ENCODE assay signal across 32 cellular contexts in the genomic region with DNA sequence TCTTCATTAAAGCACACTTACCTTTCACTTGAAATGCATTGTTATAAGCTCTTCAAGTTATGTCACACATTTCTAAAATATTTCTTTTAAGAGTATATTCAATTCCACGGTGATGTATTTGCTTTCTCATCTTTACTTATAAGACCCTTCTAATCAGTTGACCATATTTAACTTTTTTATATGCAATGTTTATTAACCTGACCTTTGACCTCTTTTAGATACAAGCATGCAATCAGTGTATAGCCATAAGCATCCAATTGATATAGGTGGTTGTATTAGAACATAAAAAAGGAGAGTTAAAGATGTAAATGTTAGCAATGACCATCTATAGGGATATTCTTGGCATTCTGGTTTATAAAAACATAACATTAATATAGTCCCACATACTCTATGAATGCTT.
"Had no signal": no experiment of that assay in that cellular context is flagged by ENCODE, and none has a peak within 500 bp of the region (broad histone marks: within the 10 kb centered on the region; RNA-seq: fewer than 3 reads in every experiment).

No MANE protein-coding gene starts in this region.

- H3K4me3 ChIP-seq: adrenal gland, ascending aorta, body of pancreas, breast epithelium, cardiac muscle cell had no signal

- DNase-seq: activated effector memory CD4-positive, alpha-beta T cell treated with anti-CD3 and anti-CD28 coated beads, Interleukin-2, amount 50 U/mL, for 16 hours; activated effector memory CD4-positive, alpha-beta T cell treated with Interleukin-2 at 50 U/mL for 16 hours; activated gamma-delta T cell treated with Interleukin-2 at 50 U/mL for 16 hours; activated naive CD4-positive, alpha-beta T cell; activated naive CD4-positive, alpha-beta T cell treated with anti-CD3 and anti-CD28 coated beads for 36 hours; activated naive CD4-positive, alpha-beta T cell treated with anti-CD3 and anti-CD28 coated beads, Interleukin-2, amount 10 ng/mL, durations not matched to agents 7 days and 5 days; activated naive CD4-positive, alpha-beta T cell treated with anti-CD3 and anti-CD28 coated beads, Interleukin-2, amount 50 U/mL, for 16 hours; activated naive CD4-positive, alpha-beta T cell treated with Interleukin-2 at 50 U/mL for 16 hours; activated naive CD8-positive, alpha-beta T cell treated with anti-CD3 and anti-CD28 coated beads for 36 hours; activated naive CD8-positive, alpha-beta T cell treated with anti-CD3 and anti-CD28 coated beads, Interleukin-2, amount 10 ng/mL, durations not matched to agents 7 days and 5 days; activated naive CD8-positive, alpha-beta T cell treated with anti-CD3 and anti-CD28 coated beads, Interleukin-2, amount 50 U/mL, for 24 hours; activated T-cell treated with anti-CD3 and anti-CD28 coated beads, Interleukin-2, amount 50 U/mL, for 24 hours; activated T-cell treated with anti-CD3 and anti-CD28 coated beads, Interleukin-2, amount 50 U/mL, for 4 hours; activated T-cell treated with anti-CD3 and anti-CD28 coated beads, Interleukin-2, amount 50 U/mL, for 48 hours; activated T-cell treated with anti-CD3 and anti-CD28 coated beads, Interleukin-2, amount 50 U/mL, for 72 hours; adrenal gland; amniotic stem cell; amygdala; anterior cingulate cortex; aorta; body of pancreas; brain microvascular endothelial cell; caudate nucleus; central memory CD4-positive, alpha-beta T cell; cerebellar nuclear complex had no signal

- H3K36me3 ChIP-seq: adrenal gland, ascending aorta, brain microvascular endothelial cell, breast epithelium, cardiac muscle cell had no signal

- ATAC-seq: activated naive CD4-positive, alpha-beta T cell treated with anti-CD3 and anti-CD28 coated beads, Interleukin-2, amount 50 U/mL, for 72 hours; activated naive CD8-positive, alpha-beta T cell treated with anti-CD3 and anti-CD28 coated beads, Interleukin-2, amount 50 U/mL, for 24 hours; activated T-cell treated with anti-CD3 and anti-CD28 coated beads, Interleukin-2, amount 50 U/mL, for 4 hours; activated T-cell treated with anti-CD3 and anti-CD28 coated beads, Interleukin-2, amount 50 U/mL, for 72 hours; activated T-helper 17 cell treated with anti-CD3 and anti-CD28 coated beads, Interleukin-2, amount 50 U/mL, for 72 hours; body of pancreas had no signal

- H3K9me3 ChIP-seq: adrenal gland, ascending aorta, body of pancreas, breast epithelium had no signal

- H3K27me3 ChIP-seq: adrenal gland, ascending aorta, body of pancreas, brain microvascular endothelial cell, breast epithelium, cardiac muscle cell had no signal

- FAIRE-seq: astrocyte, bronchial epithelial cell had no signal

- H3K4me1 ChIP-seq: adrenal gland, ascending aorta, body of pancreas, breast epithelium had no signal

- H3K27ac ChIP-seq: adrenal gland, ascending aorta, body of pancreas, brain microvascular endothelial cell, breast epithelium, cardiac muscle cell had no signal
